Comparison of ENCODE assay signal across 8 cellular contexts in the genomic region with DNA sequence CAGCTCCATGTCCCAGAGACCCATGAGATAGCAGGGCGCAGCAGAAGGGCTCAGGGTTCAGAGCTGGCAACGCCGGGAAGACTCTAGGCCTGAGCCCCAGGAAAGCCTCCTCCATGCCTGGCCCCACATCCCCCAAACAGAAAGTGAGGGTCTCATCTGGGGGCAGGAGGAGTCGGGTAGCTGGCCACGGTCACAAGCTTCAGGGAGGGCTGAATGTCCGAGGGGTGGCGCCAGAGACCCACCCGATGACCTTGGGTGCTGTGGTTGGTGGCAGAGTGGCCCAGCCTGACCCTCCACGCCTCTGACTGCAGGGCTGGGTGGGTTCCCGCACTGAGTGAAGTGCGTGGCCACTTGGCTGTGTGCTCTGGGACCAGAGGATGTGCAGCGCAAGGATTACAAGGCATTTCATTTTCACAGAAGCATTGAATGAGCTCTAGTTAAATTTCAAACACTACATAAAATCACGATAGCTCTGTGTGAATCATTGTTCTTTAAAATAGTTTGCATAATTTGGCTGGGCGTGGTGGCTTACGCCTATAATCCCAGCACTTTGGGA. TPM values are rescaled to one million over a fixed set of nuclear protein-coding genes. Genes with fewer than 3 reads are reported as not detected.
DNase-seq lines count a peak whose midpoint lies in the region; ATAC-seq and TF ChIP-seq lines count a peak whose summit lies in the region.

No MANE protein-coding gene starts in this region.

- no peak overlapping the region for H3K4me3 Mint-ChIP-seq in Calu3 (ENCODE audit: low read depth, unreplicated experiment)
- H3K4me3 Mint-ChIP-seq in activated naive CD8-positive, alpha-beta T cell treated with anti-CD3 and anti-CD28 coated beads, Interleukin-2, amount 50 U/mL, for 24 hours = no peak overlapping the region

- peak; percentile 65 for DNase-seq in Calu3
- peak; percentile 42 for DNase-seq in HT1080 (ENCODE audit: low read depth)
- peak; percentile 57 for DNase-seq in activated naive CD8-positive, alpha-beta T cell treated with anti-CD3 and anti-CD28 coated beads, Interleukin-2, amount 50 U/mL, for 24 hours
- DNase-seq in hippocampal formation (lab: John Stamatoyannopoulos, UW) = peak; percentile 38 to 66
- DNase-seq in spleen = peak; percentile 85
- no peak for DNase-seq in cerebellar nuclear complex (lab: John Stamatoyannopoulos, UW)

- WGBS in spleen, 5 donors = 35 to 56% (median 45%) methylated on average over 7 to 15 of the region's 15 CpGs

- H3K9me3 ChIP-seq in spleen = no peaks in the 10 kb centered on the region

- CTCF ChIA-PET in Calu3 (lab: Charles Lee) = interaction anchor here (0.6 to 2.3 kb wide), 15 partner anchors 17 to 739 kb away, joined by 3 to 47 read pairs (median 4); a partner anchor contains a TSS

- H3K27ac Mint-ChIP-seq in Calu3 (ENCODE audit: unreplicated experiment) = no peak overlapping the region
- no peak overlapping the region for H3K27ac Mint-ChIP-seq in activated naive CD8-positive, alpha-beta T cell treated with anti-CD3 and anti-CD28 coated beads, Interleukin-2, amount 50 U/mL, for 24 hours

- intact Hi-C loops in Calu3 (cut with micrococcal nuclease; ENCODE audit: unreplicated experiment) = loop anchor here (2.0 kb wide), 1 partner anchor 87 kb away; no protein-coding TSS in a partner anchor
- intact Hi-C loops in spleen (cut with DNase I; ENCODE audit: low total_unique reads) = loop anchor here (10.0 kb wide), 3 partner anchors 63 to 103 kb away; a partner anchor contains a TSS

- H3K36me3 Mint-ChIP-seq in Calu3 (ENCODE audit: insufficient read depth, unreplicated experiment) = peaks cover 47% of the 10 kb centered on the region
- H3K36me3 Mint-ChIP-seq in activated naive CD8-positive, alpha-beta T cell treated with anti-CD3 and anti-CD28 coated beads, Interleukin-2, amount 50 U/mL, for 24 hours (ENCODE audit: low read depth) = no peaks in the 10 kb centered on the region

- peaks cover 8% of the 10 kb centered on the region for H3K4me1 Mint-ChIP-seq in Calu3 (ENCODE audit: low read depth, unreplicated experiment)
- H3K4me1 Mint-ChIP-seq in activated naive CD8-positive, alpha-beta T cell treated with anti-CD3 and anti-CD28 coated beads, Interleukin-2, amount 50 U/mL, for 24 hours = peaks cover 13% of the 10 kb centered on the region

- TF ChIP-seq CTCF in Calu3 (IDR thresholded peaks at IDR 0.05; ENCODE audit: unreplicated experiment) (peak; percentile 59), spleen (IDR thresholded peaks at IDR 0.05 in 8 of 11, conservative IDR thresholded peaks at IDR 0.05 in 3 of 11) (peak in 10 of 11 experiments; percentile 14 to 67 (median 48))

- H3K9me3 Mint-ChIP-seq in Calu3 (ENCODE audit: low read depth, unreplicated experiment) = no peaks in the 10 kb centered on the region
- H3K9me3 Mint-ChIP-seq in activated naive CD8-positive, alpha-beta T cell treated with anti-CD3 and anti-CD28 coated beads, Interleukin-2, amount 50 U/mL, for 24 hours = no peaks in the 10 kb centered on the region

- no peaks in the 10 kb centered on the region for H3K27me3 Mint-ChIP-seq in Calu3 (ENCODE audit: unreplicated experiment)
- H3K27me3 Mint-ChIP-seq in activated naive CD8-positive, alpha-beta T cell treated with anti-CD3 and anti-CD28 coated beads, Interleukin-2, amount 50 U/mL, for 24 hours = no peaks in the 10 kb centered on the region

- peaks cover 25 to 92% (median 62%) of the 10 kb centered on the region in 6 donors for H3K4me1 ChIP-seq in spleen

- ATAC-seq in activated naive CD8-positive, alpha-beta T cell treated with anti-CD3 and anti-CD28 coated beads, Interleukin-2, amount 50 U/mL, for 24 hours = no peak
- ATAC-seq in GM19395 (IDR thresholded peaks at IDR 0.05; ENCODE audit: unreplicated experiment) (no peak), GM19023 (IDR thresholded peaks at IDR 0.05; ENCODE audit: unreplicated experiment) (no peak)

- H3K27ac ChIP-seq in spleen = peak overlapping the region in 6 of 8 donors; percentile 9 to 91 (median 50)

- no peak for TF ChIP-seq POLR2A in spleen (IDR thresholded peaks at IDR 0.05)

- H3K27me3 ChIP-seq in spleen (replicated peaks in 1 of 7) = no peaks in the 10 kb centered on the region

- peaks cover 0 to 4% (median under 1%) of the 10 kb centered on the region in 6 donors for H3K36me3 ChIP-seq in spleen

- no peak overlapping the region for H3K4me3 ChIP-seq in spleen

- no TSS peak for BruUV-seq in Calu3 (replicated peaks; lab: Mats Ljungman, UMichigan)

RNA-seq across cellular contexts. Expression of a gene that starts 3.0 kb away (rescaled TPM):
- total RNA-seq in Calu3 (2022) (3.9 and 4.0 TPM in 2 replicates), spleen (1 to 10 TPM in 6 of 7 donors, not detected in 1; 2.3 to 7.4 (median 3.8) TPM)
- total RNA-seq in HT1080 (2014; rRNA removed; shearing (Covaris generic)) = 0.47 TPM in 1 of 2 replicates, not detected in the other
- 1.1 TPM in 1 of 2 replicates, not detected in the other for polyA plus RNA-seq in HT1080 (2015; cell fraction: cytosol; rRNA removed)
- polyA plus RNA-seq in HT1080 (2015; cell fraction: nucleus; rRNA removed) = 5.8 TPM in 1 of 2 replicates, not detected in the other
- polyA plus RNA-seq in spleen = 1 to 10 TPM; 3.2 to 4.3 (median 3.7) TPM

RNA-seq across cellular contexts. Expression of a gene that starts 3.5 kb away (rescaled TPM):
- total RNA-seq in Calu3 (2022) (49.9 and 50.8 TPM in 2 replicates), spleen (100 to 1,000 TPM in 6 of 7 donors, 10 to 100 TPM in 1; 97.6 to 170 (median 105) TPM)
- total RNA-seq in HT1080 (2014; rRNA removed; shearing (Covaris generic)) = 171 and 188 TPM in 2 replicates
- 83.5 and 87.0 TPM in 2 replicates for polyA plus RNA-seq in HT1080 (2015; cell fraction: cytosol; rRNA removed)
- polyA plus RNA-seq in HT1080 (2015; cell fraction: nucleus; rRNA removed) = 221 and 225 TPM in 2 replicates
- 100 to 1,000 TPM in 2 of 3 donors, 10 to 100 TPM in 1; 90.8 to 154 (median 123) TPM for polyA plus RNA-seq in spleen

RNA-seq across cellular contexts. Expression of a gene that starts 4.0 kb away (rescaled TPM):
- total RNA-seq in Calu3 (2022) (3.8 and 3.9 TPM in 2 replicates), spleen (10 to 100 TPM in 4 of 7 donors, 1 to 10 TPM in 3; 3.1 to 63.4 (median 12.5) TPM)
- not detected in 2 replicates for total RNA-seq in HT1080 (2014; rRNA removed; shearing (Covaris generic))
- polyA plus RNA-seq in HT1080 (2015; cell fraction: cytosol; rRNA removed) = 0.16 TPM in 1 of 2 replicates, not detected in the other
- polyA plus RNA-seq in HT1080 (2015; cell fraction: nucleus; rRNA removed) = 0.37 and 1.4 TPM in 2 replicates
- 1 to 10 TPM in 2 of 3 donors, under 1 TPM in 1; 0.83 to 6.7 (median 4.8) TPM for polyA plus RNA-seq in spleen

RNA-seq across cellular contexts. Expression of a gene that starts 29.3 kb away (rescaled TPM):
- total RNA-seq in Calu3 (2022) (not detected in 2 replicates), spleen (100 to 1,000 TPM; 134 to 457 (median 378) TPM)
- total RNA-seq in HT1080 (2014; rRNA removed; shearing (Covaris generic)) = not detected in 2 replicates
- not detected in 2 replicates for polyA plus RNA-seq in HT1080 (2015; cell fraction: cytosol; rRNA removed)
- 0.91 TPM in 1 of 2 replicates, not detected in the other for polyA plus RNA-seq in HT1080 (2015; cell fraction: nucleus; rRNA removed)
- polyA plus RNA-seq in spleen = 1,000 to 10,000 TPM in 1 of 3 donors, 100 to 1,000 TPM in 2; 462 to 1,396 (median 703) TPM

RNA-seq across cellular contexts. Expression of a gene that starts 34.8 kb away (rescaled TPM):
- 0.22 TPM in 1 of 2 replicates, not detected in the other for total RNA-seq in Calu3 (2022)
- total RNA-seq in HT1080 (2014; rRNA removed; shearing (Covaris generic)) = not detected in 2 replicates
- not detected in 2 replicates for polyA plus RNA-seq in HT1080 (2015; cell fraction: cytosol; rRNA removed)
- polyA plus RNA-seq in HT1080 (2015; cell fraction: nucleus; rRNA removed) = 0.04 and 0.08 TPM in 2 replicates
- total RNA-seq in spleen = 1 to 10 TPM; 1.8 to 8.3 (median 3.3) TPM
- 1 to 10 TPM; 1.3 to 4.7 (median 2.3) TPM for polyA plus RNA-seq in spleen

Comparison
In these comparisons a context has a peak if more than half of its experiments do, and no peak if none do; other contexts are left out.
1. DNase-seq: peak in Calu3 (single experiment), HT1080 (single experiment), activated naive CD8-positive, alpha-beta T cell treated with anti-CD3 and anti-CD28 coated beads, Interleukin-2, amount 50 U/mL, for 24 hours (single experiment), hippocampal formation (2 of 2) and spleen (single experiment); none in cerebellar nuclear complex (0 of 2).